Comparison of ENCODE assay signal across 27 cellular contexts in genomic region chr9:125998837-125999503, GRCh38.
"Had no signal": no experiment of that assay in that cellular context is flagged by ENCODE, and none has a peak within 500 bp of the region (broad histone marks: within the 10 kb centered on the region; RNA-seq: fewer than 3 reads in every experiment).

No MANE protein-coding gene starts in this region.

- H3K27ac ChIP-seq: ascending aorta, brain microvascular endothelial cell, colonic mucosa, dorsolateral prefrontal cortex, gastroesophageal sphincter, stomach, suprapubic skin, tibial nerve had no signal

- H3K9me3 ChIP-seq: ascending aorta, colonic mucosa, gastroesophageal sphincter, stomach, suprapubic skin, tibial nerve had no signal

- H3K4me1 ChIP-seq: ascending aorta, colonic mucosa, gastroesophageal sphincter, stomach, suprapubic skin, tibial nerve had no signal

- H3K27ac Mint-ChIP-seq: activated B cell treated with CpG ODN at 0.5 μM for 24 hours; activated CD4-positive, alpha-beta T cell treated with anti-CD3 and anti-CD28 coated beads for 36 hours; endodermal cell; memory B cell; nephron progenitor cell; stimulated activated memory B cell treated with anti-CD40 and anti-IgM and Interleukin-4, amounts not matched to agents 10 μg/mL and 1 μg/mL and 100 μg/mL, for 72 hours had no signal

- H3K4me2 ChIP-seq: smooth muscle cell had no signal

- ATAC-seq: activated CD4-positive, alpha-beta T cell treated with anti-CD3 and anti-CD28 coated beads for 36 hours; activated naive CD4-positive, alpha-beta T cell treated with anti-CD3 and anti-CD28 coated beads, Interleukin-2, amount 50 U/mL, for 72 hours; gastroesophageal sphincter; left cardiac atrium; sciatic nerve; stimulated activated memory B cell treated with anti-CD40 and anti-IgM and Interleukin-4, amounts not matched to agents 10 μg/mL and 1 μg/mL and 100 μg/mL, for 72 hours had no signal

- H3K27me3 ChIP-seq: ascending aorta, brain microvascular endothelial cell, colonic mucosa, tibial nerve had no signal

- DNase-seq: activated B cell treated with CpG ODN at 0.5 μM for 24 hours; activated CD4-positive, alpha-beta T cell treated with anti-CD3 and anti-CD28 coated beads for 36 hours; activated CD4-positive, alpha-beta T cell treated with anti-CD3 and anti-CD28 coated beads, Interleukin-2, amount 50 U/mL, for 4 hours; activated CD8-positive, alpha-beta memory T cell treated with anti-CD3 and anti-CD28 coated beads for 24 hours; activated CD8-positive, alpha-beta memory T cell treated with anti-CD3 and anti-CD28 coated beads, Interleukin-2, amount 50 U/mL, for 4 hours; activated T-cell treated with anti-CD3 and anti-CD28 coated beads, Interleukin-2, amount 50 U/mL, for 48 hours; brain microvascular endothelial cell; central memory CD4-positive, alpha-beta T cell; colonic mucosa; endodermal cell; hypothalamus; left cardiac atrium; nephron progenitor cell; occipital lobe; stimulated activated CD4-positive, alpha-beta T cell treated with anti-CD3 and anti-CD28 coated beads, Interleukin-15, amount 100 ng/mL, for 24 hours; stomach; T-helper 9 cell had no signal

- H3K9me3 Mint-ChIP-seq: activated B cell treated with CpG ODN at 0.5 μM for 24 hours; activated naive CD4-positive, alpha-beta T cell treated with anti-CD3 and anti-CD28 coated beads, Interleukin-2, amount 50 U/mL, for 72 hours; endodermal cell; memory B cell; nephron progenitor cell; stimulated activated memory B cell treated with anti-CD40 and anti-IgM and Interleukin-4, amounts not matched to agents 10 μg/mL and 1 μg/mL and 100 μg/mL, for 72 hours had no signal

- H3K4me1 Mint-ChIP-seq: activated B cell treated with CpG ODN at 0.5 μM for 24 hours; activated CD4-positive, alpha-beta T cell treated with anti-CD3 and anti-CD28 coated beads for 36 hours; endodermal cell; stimulated activated memory B cell treated with anti-CD40 and anti-IgM and Interleukin-4, amounts not matched to agents 10 μg/mL and 1 μg/mL and 100 μg/mL, for 72 hours had no signal

- H3K4me3 ChIP-seq: ascending aorta, colonic mucosa, dorsolateral prefrontal cortex, gastroesophageal sphincter, smooth muscle cell, stomach, suprapubic skin, tibial nerve had no signal

- H3K36me3 ChIP-seq: ascending aorta, brain microvascular endothelial cell, colonic mucosa, gastroesophageal sphincter, stomach, suprapubic skin, tibial nerve had no signal

- H3K36me3 Mint-ChIP-seq: activated naive CD4-positive, alpha-beta T cell treated with anti-CD3 and anti-CD28 coated beads, Interleukin-2, amount 50 U/mL, for 72 hours; memory B cell; stimulated activated memory B cell treated with anti-CD40 and anti-IgM and Interleukin-4, amounts not matched to agents 10 μg/mL and 1 μg/mL and 100 μg/mL, for 72 hours had no signal

- H3K4me3 Mint-ChIP-seq: activated B cell treated with CpG ODN at 0.5 μM for 24 hours; activated CD4-positive, alpha-beta T cell treated with anti-CD3 and anti-CD28 coated beads for 36 hours; endodermal cell; memory B cell; nephron progenitor cell; stimulated activated memory B cell treated with anti-CD40 and anti-IgM and Interleukin-4, amounts not matched to agents 10 μg/mL and 1 μg/mL and 100 μg/mL, for 72 hours had no signal
